17 cellular contexts compared by ENCODE assay signal in genomic region chr7:36781011-36781738, GRCh38. TPM values are rescaled to one million over a fixed set of nuclear protein-coding genes. Genes with fewer than 3 reads are reported as not detected.
DNase-seq lines count a peak whose midpoint lies in the region; ATAC-seq and TF ChIP-seq lines count a peak whose summit lies in the region.
"Had no signal": no experiment of that assay in that cellular context is flagged by ENCODE, and none has a peak within 500 bp of the region (broad histone marks: within the 10 kb centered on the region; RNA-seq: fewer than 3 reads in every experiment).

No MANE protein-coding gene starts in this region.

- intact Hi-C loops in spleen (cut with DNase I; ENCODE audit: low total_unique reads) = no loop called here

- peak overlapping the region in 6 of 8 donors; percentile 40 to 86 (median 53) for H3K27ac ChIP-seq in spleen
- H3K27ac ChIP-seq in WERI-Rb-1 = no peak overlapping the region
- no peak overlapping the region for H3K27ac ChIP-seq in tibial nerve
- H3K27ac ChIP-seq: adrenal gland, cardiac muscle cell, KMS-11 had no signal

- 67 to 74% (median 73%) methylated on average over 5 of the region's 5 CpGs for WGBS in spleen, 5 donors
- WGBS in tibial nerve, 2 donors = 45 to 50% methylated on average over 5 of the region's 5 CpGs

- peak; percentile 15 to 35 for DNase-seq in activated T-cell treated with anti-CD3 and anti-CD28 coated beads, Interleukin-2, amount 50 U/mL, for 72 hours
- DNase-seq in activated T-cell treated with anti-CD3 and anti-CD28 coated beads for 4 hours (no peak), T-helper 17 cell (no peak), spleen (no peak), WERI-Rb-1 (no peak), tibial nerve (ENCODE audit: low spot score in 2 of 2) (no peak)
- peak in 1 of 2 donors; percentile 62 for DNase-seq in central memory CD8-positive, alpha-beta T cell (ENCODE audit: low spot score in 2 of 2)
- DNase-seq: adrenal gland; effector CD8-positive, alpha-beta T cell; EL; kidney glomerular epithelial cell; NCI-H1092; NCI-H526 treated with DMSO at 0.1 percent for 48 hours had no signal

- peaks cover 3 to 4% of the 10 kb centered on the region in 2 donors for H3K9me3 Mint-ChIP-seq in activated T-cell treated with anti-CD3 and anti-CD28 coated beads, Interleukin-2, amount 50 U/mL, for 72 hours
- peaks cover 11% of the 10 kb centered on the region for H3K9me3 Mint-ChIP-seq in central memory CD8-positive, alpha-beta T cell

- H3K27me3 ChIP-seq in spleen (replicated peaks in 1 of 7) = no peaks in the 10 kb centered on the region
- no peaks in the 10 kb centered on the region for H3K27me3 ChIP-seq in WERI-Rb-1 (ENCODE audit: insufficient read depth, low read depth, severe bottlenecking)
- H3K27me3 ChIP-seq in tibial nerve = no peaks in the 10 kb centered on the region
- H3K27me3 ChIP-seq: adrenal gland, cardiac muscle cell had no signal

- H3K9me3 ChIP-seq in T-helper 17 cell (ENCODE audit: control insufficient read depth, low read length, poor library complexity, severe bottlenecking) (no peaks in the 10 kb centered on the region), spleen (peaks cover 0 to 9% (median 0%) of the 10 kb centered on the region in 8 donors), WERI-Rb-1 (ENCODE audit: severe bottlenecking) (no peaks in the 10 kb centered on the region), tibial nerve (peaks cover 0 to 12% (median 4%) of the 10 kb centered on the region in 4 donors)
- H3K9me3 ChIP-seq: adrenal gland had no signal

- no peak overlapping the region for H3K4me3 ChIP-seq in spleen
- no peak overlapping the region for H3K4me3 ChIP-seq in WERI-Rb-1 (ENCODE audit: low read depth, low read length)
- no peak overlapping the region for H3K4me3 ChIP-seq in tibial nerve
- H3K4me3 ChIP-seq: adrenal gland, cardiac muscle cell had no signal

- H3K27ac Mint-ChIP-seq in activated T-cell treated with anti-CD3 and anti-CD28 coated beads, Interleukin-2, amount 50 U/mL, for 72 hours = peak overlapping the region; percentile 62
- H3K27ac Mint-ChIP-seq in T-helper 17 cell = peak overlapping the region; percentile 39
- H3K27ac Mint-ChIP-seq in central memory CD8-positive, alpha-beta T cell (ENCODE audit: low read depth) = peak overlapping the region; percentile 97

- H3K36me3 Mint-ChIP-seq in activated T-cell treated with anti-CD3 and anti-CD28 coated beads, Interleukin-2, amount 50 U/mL, for 72 hours (ENCODE audit: insufficient read depth in 2 of 2) = peaks cover 2 to 11% of the 10 kb centered on the region in 2 donors
- no peaks in the 10 kb centered on the region for H3K36me3 Mint-ChIP-seq in T-helper 17 cell (ENCODE audit: low read depth)
- peaks cover 26% of the 10 kb centered on the region for H3K36me3 Mint-ChIP-seq in central memory CD8-positive, alpha-beta T cell (ENCODE audit: insufficient read depth)

- H3K27me3 Mint-ChIP-seq in activated T-cell treated with anti-CD3 and anti-CD28 coated beads, Interleukin-2, amount 50 U/mL, for 72 hours (ENCODE audit: low read depth) = no peaks in the 10 kb centered on the region
- H3K27me3 Mint-ChIP-seq in T-helper 17 cell = no peaks in the 10 kb centered on the region
- H3K27me3 Mint-ChIP-seq in central memory CD8-positive, alpha-beta T cell = no peaks in the 10 kb centered on the region

- peak overlapping the region; percentile 39 to 58 for H3K4me3 Mint-ChIP-seq in activated T-cell treated with anti-CD3 and anti-CD28 coated beads, Interleukin-2, amount 50 U/mL, for 72 hours
- no peak overlapping the region for H3K4me3 Mint-ChIP-seq in T-helper 17 cell
- peak overlapping the region; percentile 80 for H3K4me3 Mint-ChIP-seq in central memory CD8-positive, alpha-beta T cell

- H3K4me1 ChIP-seq in spleen = peaks cover 6 to 88% (median 44%) of the 10 kb centered on the region in 6 donors
- H3K4me1 ChIP-seq in tibial nerve = peaks cover 0 to 7% (median 5%) of the 10 kb centered on the region in 4 donors

- no peak for TF ChIP-seq CTCF in spleen (IDR thresholded peaks at IDR 0.05 in 8 of 11, conservative IDR thresholded peaks at IDR 0.05 in 3 of 11)
- TF ChIP-seq CTCF in WERI-Rb-1 (IDR thresholded peaks at IDR 0.05; ENCODE audit: low read depth, low read length) = no peak
- TF ChIP-seq CTCF in tibial nerve (IDR thresholded peaks at IDR 0.05) = no peak

- H3K36me3 ChIP-seq in spleen (no peaks in the 10 kb centered on the region), WERI-Rb-1 (no peaks in the 10 kb centered on the region), tibial nerve (no peaks in the 10 kb centered on the region)
- H3K36me3 ChIP-seq: adrenal gland, cardiac muscle cell had no signal

- TF ChIP-seq POLR2A in spleen (IDR thresholded peaks at IDR 0.05) (peak in 1 of 3 donors; percentile 8), tibial nerve (IDR thresholded peaks at IDR 0.05) (no peak)

- ATAC-seq in activated T-cell treated with anti-CD3 and anti-CD28 coated beads, Interleukin-2, amount 50 U/mL, for 72 hours (replicated peaks in 1 of 2) = peak; percentile 75 to 78
- ATAC-seq in T-helper 17 cell (peak; percentile 46), GM19452 (IDR thresholded peaks at IDR 0.05; ENCODE audit: unreplicated experiment) (no peak)
- ATAC-seq in central memory CD8-positive, alpha-beta T cell (replicated peaks; ENCODE audit: extremely low read depth, poor library complexity, severe bottlenecking) = peak; percentile 41

- no peak for TF ChIP-seq EP300 in tibial nerve (IDR thresholded peaks at IDR 0.05)

- peaks cover 76% of the 10 kb centered on the region for H3K4me1 Mint-ChIP-seq in activated T-cell treated with anti-CD3 and anti-CD28 coated beads, Interleukin-2, amount 50 U/mL, for 72 hours (ENCODE audit: low read depth)
- peaks cover 38% of the 10 kb centered on the region for H3K4me1 Mint-ChIP-seq in T-helper 17 cell
- peaks cover 75% of the 10 kb centered on the region for H3K4me1 Mint-ChIP-seq in central memory CD8-positive, alpha-beta T cell

RNA-seq across cellular contexts. Expression of gene AOAH, which starts 56.9 kb away (rescaled TPM):
- 10 to 100 TPM; 18.8 to 23.5 TPM for total RNA-seq in activated T-cell treated with anti-CD3 and anti-CD28 coated beads, Interleukin-2, amount 50 U/mL, for 72 hours
- total RNA-seq in T-helper 17 cell (1 to 10 TPM; 2.6 to 7.0 TPM), spleen (100 to 1,000 TPM; 141 to 316 (median 211) TPM), tibial nerve (10 to 100 TPM in 2 of 4 donors, 1 to 10 TPM in 2; 7.5 to 17.8 (median 9.1) TPM)
- polyA plus RNA-seq in spleen = 10 to 100 TPM; 30.3 to 65.8 (median 49.6) TPM
- total RNA-seq: cardiac muscle cell had no signal
- polyA plus RNA-seq: AG04450, cardiac muscle cell had no signal

Comparison
In these comparisons a context has a peak if more than half of its experiments do, and no peak if none do; other contexts are left out.
1. DNase-seq: peak in activated T-cell treated with anti-CD3 and anti-CD28 coated beads, Interleukin-2, amount 50 U/mL, for 72 hours (2 of 2); none in activated T-cell treated with anti-CD3 and anti-CD28 coated beads for 4 hours (single experiment), T-helper 17 cell (0 of 3), spleen (single experiment), WERI-Rb-1 (single experiment) and tibial nerve (0 of 2).
2. H3K27ac Mint-ChIP-seq: peak in every context shown above with its lines; median percentile 97 in central memory CD8-positive, alpha-beta T cell; 62 in activated T-cell treated with anti-CD3 and anti-CD28 coated beads, Interleukin-2, amount 50 U/mL, for 72 hours; 39 in T-helper 17 cell.
3. H3K27ac ChIP-seq: peak in spleen (6 of 8); none in WERI-Rb-1 (single experiment) and tibial nerve (0 of 4).
4. RNA of gene AOAH, which starts 56.9 kb away (total RNA-seq): 141 to 316 TPM in spleen; 18.8 to 23.5 TPM in activated T-cell treated with anti-CD3 and anti-CD28 coated beads, Interleukin-2, amount 50 U/mL, for 72 hours, 7.5 to 17.8 TPM in tibial nerve and 2.6 to 7.0 TPM in T-helper 17 cell; every median in the first group is over 4 times any median in the second.